ENCODE assay signal across 11 cellular contexts in the genomic region with DNA sequence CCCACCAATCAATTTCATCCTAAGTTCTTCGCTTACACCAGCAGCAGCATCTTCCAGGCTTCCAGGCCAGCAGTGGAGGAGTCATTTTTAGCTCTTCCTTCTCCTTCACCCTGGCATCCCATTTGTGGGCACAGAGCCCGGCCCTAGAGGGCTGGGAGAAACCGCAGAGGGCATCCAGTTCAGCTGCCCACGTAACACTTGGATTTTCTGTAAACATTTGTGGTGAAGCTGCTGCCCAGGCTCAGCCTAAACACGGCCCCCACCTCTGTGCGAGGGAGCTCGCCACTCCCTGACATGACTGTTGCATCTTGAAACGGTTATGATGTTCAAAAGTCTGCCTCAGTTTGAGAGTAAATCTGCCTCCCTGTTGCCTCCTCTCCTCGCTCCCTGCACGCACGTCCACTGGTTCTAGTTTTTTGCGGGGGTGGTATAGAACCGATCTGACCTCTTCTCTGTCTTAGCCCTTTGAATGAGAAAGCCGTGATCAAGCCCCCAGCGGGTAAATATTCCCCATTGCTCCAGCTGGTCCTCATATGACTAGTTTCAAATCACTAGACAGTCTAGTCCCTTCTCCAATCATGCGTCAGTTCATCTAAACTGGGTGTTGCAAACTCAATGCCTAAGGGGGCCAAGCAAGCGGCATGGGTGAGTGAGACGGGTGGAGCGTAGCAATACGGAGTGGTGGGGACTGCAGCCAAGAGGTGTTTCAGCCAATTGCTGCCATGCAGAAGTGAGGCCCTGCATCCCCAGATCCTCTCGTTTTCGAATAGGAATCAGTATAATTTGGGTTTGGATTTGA. TPM values are rescaled to one million over a fixed set of nuclear protein-coding genes. Genes with fewer than 3 reads are reported as not detected.
A peak's percentile ranks its signal among the peaks of the same experiment; 100 is the strongest.
DNase-seq lines count a peak whose midpoint lies in the region; TF ChIP-seq lines count a peak whose summit lies in the region.
"Had no signal": no experiment of that assay in that cellular context is flagged by ENCODE, and none has a peak within 500 bp of the region (broad histone marks: within the 10 kb centered on the region; RNA-seq: fewer than 3 reads in every experiment).

No MANE protein-coding gene starts in this region.

- H3K27me3 ChIP-seq in NT2/D1 (ENCODE audit: insufficient read depth, insufficient read length), result peaks cover 9% of the 10 kb centered on the region

- H3K27ac ChIP-seq in coronary artery, result no peak overlapping the region
- H3K27ac ChIP-seq: SJSA1 had no signal

- peak; percentile 77 for DNase-seq in GM04503 (ENCODE audit: low read depth)
- DNase-seq in NT2/D1 (ENCODE audit: low read depth, low spot score), result no peak
- DNase-seq in dedifferentiated amniotic fluid mesenchymal stem cell (ENCODE audit: extremely low spot score), result peak; percentile 90
- peak; percentile 35 for DNase-seq in renal cortical epithelial cell (ENCODE audit: low read depth)
- DNase-seq in coronary artery (ENCODE audit: low spot score), result no peak
- DNase-seq in retina, result no peak
- DNase-seq in pons (ENCODE audit: low spot score), result no peak
- DNase-seq: activated CD4-positive, alpha-beta T cell treated with anti-CD3 and anti-CD28 coated beads for 4 hours; caudate nucleus; NCI-H2227 treated with DMSO at 0.1 percent for 48 hours had no signal

- H3K9me3 ChIP-seq in NT2/D1 (ENCODE audit: insufficient read depth, low read length), result no peaks in the 10 kb centered on the region
- H3K9me3 ChIP-seq: SJSA1 had no signal

- peaks cover 1% of the 10 kb centered on the region for H3K4me1 ChIP-seq in NT2/D1 (ENCODE audit: insufficient read depth, insufficient read length)

- H3K9ac ChIP-seq in NT2/D1 (ENCODE audit: insufficient read length, low read depth), result peak overlapping the region; percentile 32

- no peaks in the 10 kb centered on the region for H3K36me3 ChIP-seq in NT2/D1 (ENCODE audit: insufficient read depth, insufficient read length, low read length)
- H3K36me3 ChIP-seq: SJSA1 had no signal

- H3K4me3 ChIP-seq in NT2/D1 (ENCODE audit: insufficient read length, low read depth) (no peak overlapping the region), coronary artery (no peak overlapping the region)
- H3K4me3 ChIP-seq: SJSA1 had no signal

- TF ChIP-seq CTCF in coronary artery (IDR thresholded peaks at IDR 0.05), result no peak

RNA-seq across cellular contexts. Expression of a gene that starts 34.9 kb away (rescaled TPM):
- 2.6 and 3.3 TPM in 2 replicates for total RNA-seq in renal cortical epithelial cell

RNA-seq across cellular contexts. Expression of a gene that starts 52.4 kb away (rescaled TPM):
- total RNA-seq in renal cortical epithelial cell, result 30.9 and 34.1 TPM in 2 replicates

Comparison
In these comparisons a context has a peak if more than half of its experiments do, and no peak if none do; other contexts are left out.
1. DNase-seq: peak in GM04503 (single experiment), dedifferentiated amniotic fluid mesenchymal stem cell (single experiment) and renal cortical epithelial cell (single experiment); none in NT2/D1 (single experiment), coronary artery (single experiment), retina (single experiment) and pons (single experiment).